In genomic region chr21:41683815-41684214, GRCh38 we compare ENCODE assay signal across 18 cellular contexts.
DNase-seq lines count a peak whose midpoint lies in the region; ATAC-seq and TF ChIP-seq lines count a peak whose summit lies in the region.
"Had no signal": no experiment of that assay in that cellular context is flagged by ENCODE, and none has a peak within 500 bp of the region (broad histone marks: within the 10 kb centered on the region; RNA-seq: fewer than 3 reads in every experiment).

No MANE protein-coding gene starts in this region.

- intact Hi-C loops in PC-9 (cut with micrococcal nuclease; ENCODE audit: unreplicated experiment), result loop anchor here (1.0 to 5.0 kb wide), 5 partner anchors 23 to 768 kb away; no protein-coding TSS in a partner anchor
- intact Hi-C loops in vagina (cut with DNase I), result no loop called here

- H3K79me2 ChIP-seq in PC-9 (ENCODE audit: low read depth) (peaks cover 37% of the 10 kb centered on the region), Karpas-422 (ENCODE audit: low read length) (no peaks in the 10 kb centered on the region)

- no peak for ATAC-seq in HG02623 (IDR thresholded peaks at IDR 0.05; ENCODE audit: unreplicated experiment)
- ATAC-seq: activated CD8-positive, alpha-beta T cell treated with anti-CD3 and anti-CD28 coated beads for 36 hours; gastrocnemius medialis had no signal

- no peaks in the 10 kb centered on the region for H3K9me3 Mint-ChIP-seq in chondrocyte (ENCODE audit: low read depth)
- H3K9me3 Mint-ChIP-seq: activated B cell treated with CpG ODN at 0.5 μM for 24 hours; activated CD8-positive, alpha-beta T cell treated with anti-CD3 and anti-CD28 coated beads for 36 hours; activated naive CD4-positive, alpha-beta T cell treated with anti-CD3 and anti-CD28 coated beads, Interleukin-2, amount 10 ng/mL, durations not matched to agents 7 days and 5 days; activated T-cell treated with anti-CD3 and anti-CD28 coated beads, Interleukin-2, amount 50 U/mL, for 24 hours; nephron; T-helper 2 cell treated with Interferon-gamma antibody and Interleukin-4, amounts not matched to agents 5 μg/mL and 100 μg/mL, for 36 hours had no signal

- no peak overlapping the region for H4K8ac ChIP-seq in neuronal stem cell (ENCODE audit: low read depth, low read length)

- no peaks in the 10 kb centered on the region for H3K27me3 Mint-ChIP-seq in chondrocyte (ENCODE audit: low read depth)
- H3K27me3 Mint-ChIP-seq: activated CD8-positive, alpha-beta T cell treated with anti-CD3 and anti-CD28 coated beads for 36 hours had no signal

- H3K27ac ChIP-seq in PC-9 (peak overlapping the region; percentile 99), neuronal stem cell (replicated peaks; ENCODE audit: low read length) (no peak overlapping the region), vagina (peak overlapping the region; percentile 66), Karpas-422 (ENCODE audit: low read length) (no peak overlapping the region)
- H3K27ac ChIP-seq: gastrocnemius medialis had no signal

- no peaks in the 10 kb centered on the region for H3K9me3 ChIP-seq in PC-9 (ENCODE audit: insufficient read depth, low read depth)
- no peaks in the 10 kb centered on the region for H3K9me3 ChIP-seq in neuronal stem cell (replicated peaks in 1 of 2; ENCODE audit: control insufficient read depth in 2 of 2, insufficient read depth in 1 of 2, low read depth in 1 of 2, low read length in 2 of 2)
- H3K9me3 ChIP-seq in vagina, result no peaks in the 10 kb centered on the region
- H3K9me3 ChIP-seq in Karpas-422 (ENCODE audit: low read length), result no peaks in the 10 kb centered on the region
- H3K9me3 ChIP-seq: BE2C, gastrocnemius medialis had no signal

- H3K27me3 ChIP-seq in PC-9 (ENCODE audit: insufficient read depth, low read depth) (no peaks in the 10 kb centered on the region), neuronal stem cell (ENCODE audit: control insufficient read depth in 3 of 3, insufficient read depth in 3 of 3, low read depth in 1 of 3, low read length in 3 of 3) (no peaks in the 10 kb centered on the region), vagina (no peaks in the 10 kb centered on the region), Karpas-422 (ENCODE audit: low read length) (no peaks in the 10 kb centered on the region)
- H3K27me3 ChIP-seq: BE2C had no signal

- H3K23ac ChIP-seq in neuronal stem cell (ENCODE audit: low read depth, low read length, poor library complexity), result no peak overlapping the region

- H3F3A ChIP-seq in PC-9 (ENCODE audit: insufficient read depth, low read depth), result peaks cover 79% of the 10 kb centered on the region

- H3K4me3 Mint-ChIP-seq in chondrocyte (ENCODE audit: unreplicated experiment), result no peak overlapping the region
- H3K4me3 Mint-ChIP-seq: activated B cell treated with CpG ODN at 0.5 μM for 24 hours; activated CD8-positive, alpha-beta T cell treated with anti-CD3 and anti-CD28 coated beads for 36 hours; activated naive CD4-positive, alpha-beta T cell treated with anti-CD3 and anti-CD28 coated beads, Interleukin-2, amount 10 ng/mL, durations not matched to agents 7 days and 5 days; activated T-cell treated with anti-CD3 and anti-CD28 coated beads, Interleukin-2, amount 50 U/mL, for 24 hours; nephron; T-helper 2 cell treated with Interferon-gamma antibody and Interleukin-4, amounts not matched to agents 5 μg/mL and 100 μg/mL, for 36 hours had no signal

- WGBS in neuronal stem cell (ENCODE audit: extremely low coverage in 2 of 2, insufficient read length in 2 of 2, insufficient replicate concordance in 1 of 2), 2 donors, result no CpG with 5 or more reads among the region's 10 CpGs

- H2BK15ac ChIP-seq in neuronal stem cell (ENCODE audit: low read length), result no peak overlapping the region

- no peaks in the 10 kb centered on the region for H3K36me3 ChIP-seq in PC-9 (ENCODE audit: low read depth)
- no peaks in the 10 kb centered on the region for H3K36me3 ChIP-seq in neuronal stem cell (replicated peaks in 1 of 2; ENCODE audit: control insufficient read depth in 2 of 2, insufficient read depth in 2 of 2, low read length in 2 of 2)
- no peaks in the 10 kb centered on the region for H3K36me3 ChIP-seq in vagina
- no peaks in the 10 kb centered on the region for H3K36me3 ChIP-seq in Karpas-422 (ENCODE audit: insufficient read depth, low read length)
- H3K36me3 ChIP-seq: BE2C, gastrocnemius medialis had no signal

- no peak overlapping the region for H2BK12ac ChIP-seq in neuronal stem cell (ENCODE audit: low read length)

- no peaks in the 10 kb centered on the region for H3K36me3 Mint-ChIP-seq in chondrocyte (ENCODE audit: low read depth)
- H3K36me3 Mint-ChIP-seq: activated naive CD4-positive, alpha-beta T cell treated with anti-CD3 and anti-CD28 coated beads, Interleukin-2, amount 10 ng/mL, durations not matched to agents 7 days and 5 days had no signal

- peak overlapping the region; percentile 21 for H3K18ac ChIP-seq in neuronal stem cell (ENCODE audit: low read length)

- H3K9ac ChIP-seq in neuronal stem cell (ENCODE audit: low read depth, low read length, poor library complexity), result no peak overlapping the region
- H3K9ac ChIP-seq in Karpas-422 (ENCODE audit: low read length), result no peak overlapping the region

- CTCF ChIA-PET in PC-9 (lab: Charles Lee), result interaction anchor here (0.5 kb wide), 1 partner anchor 26 kb away, joined by 7 read pairs; no protein-coding TSS in a partner anchor

- no peak overlapping the region for H3K14ac ChIP-seq in neuronal stem cell (ENCODE audit: low read length)

- H3K9me2 ChIP-seq in PC-9 (ENCODE audit: insufficient read depth), result no peaks in the 10 kb centered on the region
- no peaks in the 10 kb centered on the region for H3K9me2 ChIP-seq in Karpas-422 (replicated peaks; ENCODE audit: insufficient read depth, low read length)

- no peak overlapping the region for H4K91ac ChIP-seq in neuronal stem cell (ENCODE audit: low read depth, low read length, poor library complexity)

- H3K4ac ChIP-seq in neuronal stem cell (ENCODE audit: low read length), result no peak overlapping the region

- no peak for TF ChIP-seq POLR2A in vagina (IDR thresholded peaks at IDR 0.05)

- POLR2A ChIA-PET in PC-9 (lab: Charles Lee; ENCODE audit: unreplicated experiment), result interaction anchor here (0.6 to 0.7 kb wide), 3 partner anchors 71 to 484 kb away, joined by 4 to 8 read pairs (median 7); no protein-coding TSS in a partner anchor

- H3K79me1 ChIP-seq in neuronal stem cell (ENCODE audit: low read depth, low read length), result no peaks in the 10 kb centered on the region

- H4K20me1 ChIP-seq in PC-9 (ENCODE audit: insufficient read depth), result no peaks in the 10 kb centered on the region
- H4K20me1 ChIP-seq in Karpas-422 (ENCODE audit: insufficient read depth, low read depth, low read length), result no peaks in the 10 kb centered on the region

- H2BK5ac ChIP-seq in neuronal stem cell (ENCODE audit: low read length), result no peak overlapping the region

- TF ChIP-seq CTCF in PC-9 (conservative IDR thresholded peaks at IDR 0.05) (no peak), chondrocyte (IDR thresholded peaks at IDR 0.05) (no peak), vagina (IDR thresholded peaks at IDR 0.05) (no peak)

- H3K4me1 ChIP-seq in PC-9 (replicated peaks; ENCODE audit: insufficient read depth) (peaks cover 77% of the 10 kb centered on the region), neuronal stem cell (ENCODE audit: control insufficient read depth in 2 of 2, insufficient read depth in 1 of 2, low read depth in 1 of 2, low read length in 2 of 2) (peaks cover 0 to 3% of the 10 kb centered on the region in 2 donors), vagina (peaks cover 48% of the 10 kb centered on the region), Karpas-422 (ENCODE audit: low read length) (no peaks in the 10 kb centered on the region)
- H3K4me1 ChIP-seq: BE2C, gastrocnemius medialis had no signal

- H2AFZ ChIP-seq in PC-9, result no peak overlapping the region
- H2AFZ ChIP-seq in neuronal stem cell (ENCODE audit: low read length), result no peak overlapping the region
- no peak overlapping the region for H2AFZ ChIP-seq in Karpas-422 (ENCODE audit: low read length)

- BruUV-seq in PC-9 (replicated peaks; lab: Mats Ljungman, UMichigan), result no TSS peak

- H3K4me2 ChIP-seq in PC-9, result peak overlapping the region; percentile 73
- H3K4me2 ChIP-seq in neuronal stem cell (ENCODE audit: insufficient read depth, low read length, poor library complexity, severe bottlenecking), result no peak overlapping the region
- no peak overlapping the region for H3K4me2 ChIP-seq in Karpas-422 (ENCODE audit: low read depth, low read length, poor library complexity, severe bottlenecking)

- no peak overlapping the region for H2BK120ac ChIP-seq in neuronal stem cell (ENCODE audit: low read depth, low read length)

- peak in 1 of 2 experiments; percentile 58 for DNase-seq in PC-9
- no peak for DNase-seq in chondrocyte (ENCODE audit: low spot score)
- DNase-seq in neuronal stem cell (ENCODE audit: low spot score), result no peak
- DNase-seq in vagina (ENCODE audit: extremely low spot score in 2 of 2), result no peak
- no peak for DNase-seq in NCI-H1930 (lab: John Stamatoyannopoulos, UW)
- DNase-seq in Karpas-422, result no peak
- DNase-seq: activated B cell treated with CpG ODN at 0.5 μM for 24 hours; activated CD8-positive, alpha-beta T cell treated with anti-CD3 and anti-CD28 coated beads for 36 hours; activated naive CD4-positive, alpha-beta T cell treated with anti-CD3 and anti-CD28 coated beads, Interleukin-2, amount 10 ng/mL, durations not matched to agents 7 days and 5 days; activated T-cell treated with anti-CD3 and anti-CD28 coated beads, Interleukin-2, amount 50 U/mL, for 24 hours; BE2C; cortex of kidney; gastrocnemius medialis; NCI-H526 treated with DMSO at 0.1 percent for 48 hours; stimulated activated CD4-positive, alpha-beta T cell treated with anti-CD3 and anti-CD28 coated beads, Interleukin-12 subunit alpha, Interleukin-12 subunit beta, amount 100 ng/mL, for 4 hours had no signal

- no peak overlapping the region for H3K4me3 ChIP-seq in PC-9
- no peak overlapping the region for H3K4me3 ChIP-seq in neuronal stem cell (ENCODE audit: low read length in 2 of 2)
- no peak overlapping the region for H3K4me3 ChIP-seq in vagina
- H3K4me3 ChIP-seq in Karpas-422 (ENCODE audit: low read length), result no peak overlapping the region
- H3K4me3 ChIP-seq: gastrocnemius medialis had no signal

- H3K27ac Mint-ChIP-seq in chondrocyte (ENCODE audit: unreplicated experiment), result peak overlapping the region; percentile 88
- H3K27ac Mint-ChIP-seq: activated B cell treated with CpG ODN at 0.5 μM for 24 hours; activated CD8-positive, alpha-beta T cell treated with anti-CD3 and anti-CD28 coated beads for 36 hours; activated naive CD4-positive, alpha-beta T cell treated with anti-CD3 and anti-CD28 coated beads, Interleukin-2, amount 10 ng/mL, durations not matched to agents 7 days and 5 days; activated T-cell treated with anti-CD3 and anti-CD28 coated beads, Interleukin-2, amount 50 U/mL, for 24 hours; T-helper 2 cell treated with Interferon-gamma antibody and Interleukin-4, amounts not matched to agents 5 μg/mL and 100 μg/mL, for 36 hours had no signal

- no peak overlapping the region for H2AK5ac ChIP-seq in neuronal stem cell (ENCODE audit: low read depth, low read length)

- H3K4me1 Mint-ChIP-seq in chondrocyte (ENCODE audit: low read depth), result peaks cover 53% of the 10 kb centered on the region
- H3K4me1 Mint-ChIP-seq: activated B cell treated with CpG ODN at 0.5 μM for 24 hours; activated naive CD4-positive, alpha-beta T cell treated with anti-CD3 and anti-CD28 coated beads, Interleukin-2, amount 10 ng/mL, durations not matched to agents 7 days and 5 days had no signal

Comparison
In these comparisons a context has a peak if more than half of its experiments do, and no peak if none do; other contexts are left out.
1. H3K27ac ChIP-seq: peak in PC-9 (single experiment) and vagina (single experiment); none in neuronal stem cell (single experiment) and Karpas-422 (single experiment).